In the genomic region with DNA sequence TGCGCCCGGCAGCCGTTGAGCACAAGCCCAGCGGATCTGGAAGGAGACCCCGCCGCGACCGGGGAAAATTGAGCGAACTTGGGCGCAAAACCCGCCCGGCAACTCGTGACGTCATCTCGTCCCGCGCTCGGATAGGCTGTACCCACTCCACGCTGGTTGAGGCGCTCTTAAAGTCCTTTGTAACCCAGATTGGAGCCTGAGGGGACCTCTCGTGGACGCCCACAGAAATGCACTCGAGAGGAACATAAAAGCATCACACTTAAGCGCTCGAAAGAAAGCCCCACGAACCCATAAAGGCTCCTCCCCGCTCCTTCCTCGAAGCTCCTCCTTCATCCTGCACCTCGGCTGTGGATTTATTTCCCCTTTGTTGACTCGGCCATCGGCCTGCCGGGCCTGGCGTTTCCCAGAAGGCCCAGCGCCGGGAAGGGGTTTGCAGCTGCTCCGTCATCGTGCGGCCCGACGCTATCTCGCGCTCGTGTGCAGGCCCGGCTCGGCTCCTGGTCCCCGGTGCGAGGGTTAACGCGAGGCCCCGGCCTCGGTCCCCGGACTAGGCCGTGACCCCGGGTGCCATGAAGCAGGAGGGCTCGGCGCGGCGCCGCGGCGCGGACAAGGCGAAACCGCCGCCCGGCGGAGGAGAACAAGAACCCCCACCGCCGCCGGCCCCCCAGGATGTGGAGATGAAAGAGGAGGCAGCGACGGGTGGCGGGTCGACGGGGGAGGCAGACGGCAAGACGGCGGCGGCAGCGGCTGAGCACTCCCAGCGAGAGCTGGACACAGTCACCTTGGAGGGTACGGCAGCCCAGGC, we compare ENCODE assay signal across 1 cellular context.
A peak's percentile ranks its signal among the peaks of the same experiment; 100 is the strongest.
TF ChIP-seq lines count a peak whose summit lies in the region.

TSS of gene PSMD3 (plus strand) at position 406 of the 805 bp plus-strand sequence. CDS start at position 570, 164 bp downstream.

TF ChIP-seq in IMR-90, 13 proteins besides CTCF, POLR2A, EP300 and RAD21 (continued from another document):
- peak; percentile 3; the same call in 1 of the 2 replicates for TF ChIP-seq USF2 (IDR thresholded peaks at IDR 0.05; ENCODE audit: low read depth, low read length)
- TF ChIP-seq RFX5 (IDR thresholded peaks at IDR 0.05; ENCODE audit: low read depth, low read length), result peak; percentile 99
- peak; percentile 15; the same call in 1 of the 2 replicates for TF ChIP-seq NFE2L2 (IDR thresholded peaks at IDR 0.05; ENCODE audit: low read depth, low read length)
- TF ChIP-seq FOS (IDR thresholded peaks at IDR 0.05; ENCODE audit: low read depth, low read length), result no peak
- peak; percentile 93 for TF ChIP-seq SMC3 (IDR thresholded peaks at IDR 0.05; ENCODE audit: low read depth, low read length)
- TF ChIP-seq CHD1 (IDR thresholded peaks at IDR 0.05; ENCODE audit: low read depth, low read length), result peak; percentile 98; the same call in 1 of the 2 replicates
- TF ChIP-seq MAZ (IDR thresholded peaks at IDR 0.05; ENCODE audit: borderline replicate concordance, low read depth, low read length), result peak; percentile 69
- no peak for TF ChIP-seq ELK1 (IDR thresholded peaks at IDR 0.05; ENCODE audit: borderline replicate concordance, low read depth, low read length)
- TF ChIP-seq RCOR1 (IDR thresholded peaks at IDR 0.05; ENCODE audit: insufficient replicate concordance, low read length), result no peak
